9 cellular contexts compared by ENCODE assay signal in the genomic region with DNA sequence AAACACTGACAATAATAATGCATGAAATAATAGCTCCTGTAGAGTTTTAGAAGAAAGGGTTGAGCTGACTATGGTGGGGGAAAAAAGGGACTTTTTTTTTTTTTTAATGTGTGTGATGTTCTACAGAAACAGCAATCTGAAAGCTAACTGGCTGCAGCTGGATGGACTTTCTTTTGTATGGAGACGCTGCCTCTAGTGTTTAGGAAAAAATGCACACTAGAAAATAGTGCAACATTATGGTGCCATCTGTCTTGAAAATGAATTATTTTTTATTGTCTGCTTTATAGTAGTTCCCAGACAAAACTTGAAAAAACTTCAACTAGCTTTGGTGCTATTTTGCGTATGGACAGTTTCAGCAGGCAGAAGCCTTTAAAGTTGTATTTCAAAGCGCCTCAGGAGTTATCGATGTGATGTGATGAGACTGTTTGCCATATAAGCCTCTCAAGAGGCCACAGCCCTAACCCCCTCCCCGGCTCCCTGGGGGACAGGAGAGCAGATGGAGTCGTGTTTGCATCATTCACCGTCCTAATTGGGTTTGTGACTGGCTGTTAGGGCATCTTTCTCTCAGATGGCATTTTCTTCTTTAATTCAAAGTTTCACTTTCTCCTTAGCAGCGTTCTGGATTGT.
A peak's percentile ranks its signal among the peaks of the same experiment; 100 is the strongest.
DNase-seq lines count a peak whose midpoint lies in the region; TF ChIP-seq lines count a peak whose summit lies in the region.
"Had no signal": no experiment of that assay in that cellular context is flagged by ENCODE, and none has a peak within 500 bp of the region (broad histone marks: within the 10 kb centered on the region; RNA-seq: fewer than 3 reads in every experiment).

No MANE protein-coding gene starts in this region.

- H3K36me3 ChIP-seq in kidney epithelial cell (ENCODE audit: control insufficient read depth, insufficient read depth, low read length) (no peaks in the 10 kb centered on the region), vagina (no peaks in the 10 kb centered on the region)

- peaks cover 13% of the 10 kb centered on the region for H3K27me3 Mint-ChIP-seq in activated CD4-positive, alpha-beta memory T cell treated with anti-CD3 and anti-CD28 coated beads, Interleukin-2, amount 10 ng/mL, durations not matched to agents 7 days and 5 days
- H3K27me3 Mint-ChIP-seq in activated T-helper 1 cell treated with anti-CD3 and anti-CD28 coated beads, Interleukin-12 subunit alpha, Interleukin-12 subunit beta, Interleukin-2, Interleukin-4 antibody, amounts not matched to agents 30 ng/mL and 10 ng/mL and 1 ng/mL, durations not matched to agents 14 hours and 24 hours and 36 hours (ENCODE audit: insufficient read depth): peaks cover 4% of the 10 kb centered on the region

- H3K27me3 ChIP-seq in kidney epithelial cell (ENCODE audit: control insufficient read depth, insufficient read depth, low read length) (no peaks in the 10 kb centered on the region), vagina (no peaks in the 10 kb centered on the region)

- no peaks in the 10 kb centered on the region for H3K9me3 ChIP-seq in vagina

- no peaks in the 10 kb centered on the region for H3K4me1 Mint-ChIP-seq in activated CD4-positive, alpha-beta memory T cell treated with anti-CD3 and anti-CD28 coated beads, Interleukin-2, amount 10 ng/mL, durations not matched to agents 7 days and 5 days
- no peaks in the 10 kb centered on the region for H3K4me1 Mint-ChIP-seq in activated T-helper 1 cell treated with anti-CD3 and anti-CD28 coated beads, Interleukin-12 subunit alpha, Interleukin-12 subunit beta, Interleukin-2, Interleukin-4 antibody, amounts not matched to agents 30 ng/mL and 10 ng/mL and 1 ng/mL, durations not matched to agents 14 hours and 24 hours and 36 hours (ENCODE audit: low read depth)

- in situ Hi-C loops in astrocyte of the cerebellum (cut with HindIII; ENCODE audit: low sequenced_read_pairs): loop anchor here (25.0 kb wide), 1 partner anchor 554 kb away; the partner anchor contains the start of gene FAM98A

- intact Hi-C loops in vagina (cut with DNase I): loop anchor here (10.0 kb wide), 1 partner anchor 259 kb away; no protein-coding TSS in a partner anchor
- intact Hi-C loops in activated T-helper 1 cell treated with anti-CD3 and anti-CD28 coated beads, Interleukin-12 subunit alpha, Interleukin-12 subunit beta, Interleukin-2, Interleukin-4 antibody, amounts not matched to agents 30 ng/mL and 10 ng/mL and 1 ng/mL, durations not matched to agents 14 hours and 24 hours and 36 hours (cut with micrococcal nuclease): loop anchor here (1.0 to 5.0 kb wide), 4 partner anchors 339 to 549 kb away; no protein-coding TSS in a partner anchor

- no peak overlapping the region for H3K27ac ChIP-seq in C4-2B
- peak overlapping the region; percentile 54 for H3K27ac ChIP-seq in vagina

- H3K4me3 ChIP-seq in astrocyte of the cerebellum (ENCODE audit: low read depth, low read length) (no peak overlapping the region), kidney epithelial cell (ENCODE audit: low read depth, low read length) (no peak overlapping the region), vagina (peak overlapping the region in 1 of 2 donors; percentile 17)

- TF ChIP-seq POLR2A in vagina (IDR thresholded peaks at IDR 0.05): no peak

- peaks cover 6% of the 10 kb centered on the region for H3K4me1 ChIP-seq in vagina

- peak; percentile 21 for DNase-seq in MV-4-11 (lab: John Stamatoyannopoulos, UW)
- peak; percentile 42 for DNase-seq in astrocyte of the cerebellum (ENCODE audit: low read depth)
- DNase-seq in kidney epithelial cell (ENCODE audit: low read depth): no peak
- no peak for DNase-seq in vagina (ENCODE audit: extremely low spot score in 2 of 2)
- no peak for DNase-seq in activated CD4-positive, alpha-beta T cell treated with anti-CD3 and anti-CD28 coated beads for 48 hours
- no peak for DNase-seq in activated CD4-positive, alpha-beta memory T cell treated with anti-CD3 and anti-CD28 coated beads, Interleukin-2, amount 10 ng/mL, durations not matched to agents 7 days and 5 days
- DNase-seq in activated T-helper 1 cell treated with anti-CD3 and anti-CD28 coated beads, Interleukin-12 subunit alpha, Interleukin-12 subunit beta, Interleukin-2, Interleukin-4 antibody, amounts not matched to agents 30 ng/mL and 10 ng/mL and 1 ng/mL, durations not matched to agents 14 hours and 24 hours and 36 hours (ENCODE audit: low spot score): no peak

- no peak overlapping the region for H3K27ac Mint-ChIP-seq in activated CD4-positive, alpha-beta memory T cell treated with anti-CD3 and anti-CD28 coated beads, Interleukin-2, amount 10 ng/mL, durations not matched to agents 7 days and 5 days
- H3K27ac Mint-ChIP-seq in activated T-helper 1 cell treated with anti-CD3 and anti-CD28 coated beads, Interleukin-12 subunit alpha, Interleukin-12 subunit beta, Interleukin-2, Interleukin-4 antibody, amounts not matched to agents 30 ng/mL and 10 ng/mL and 1 ng/mL, durations not matched to agents 14 hours and 24 hours and 36 hours: no peak overlapping the region
- H3K27ac Mint-ChIP-seq: dendritic cell treated with granulocyte-macrophage colony-stimulating factor and Interleukin-4, amounts not matched to agents 40 ng/mL and 50 ng/mL, for 4 days had no signal

- TF ChIP-seq CTCF in C4-2B (conservative IDR thresholded peaks at IDR 0.05): peak; percentile 63
- peak; percentile 64 for TF ChIP-seq CTCF in astrocyte of the cerebellum (IDR thresholded peaks at IDR 0.05; ENCODE audit: low read depth, low read length, missing control alignments)
- peak; percentile 28 for TF ChIP-seq CTCF in kidney epithelial cell (IDR thresholded peaks at IDR 0.05; ENCODE audit: insufficient read depth, low read length, poor library complexity, severe bottlenecking)
- TF ChIP-seq CTCF in vagina (IDR thresholded peaks at IDR 0.05): peak; percentile 55 to 59 (median 59)

- H3K9me3 Mint-ChIP-seq in activated CD4-positive, alpha-beta memory T cell treated with anti-CD3 and anti-CD28 coated beads, Interleukin-2, amount 10 ng/mL, durations not matched to agents 7 days and 5 days: no peaks in the 10 kb centered on the region
- no peaks in the 10 kb centered on the region for H3K9me3 Mint-ChIP-seq in activated T-helper 1 cell treated with anti-CD3 and anti-CD28 coated beads, Interleukin-12 subunit alpha, Interleukin-12 subunit beta, Interleukin-2, Interleukin-4 antibody, amounts not matched to agents 30 ng/mL and 10 ng/mL and 1 ng/mL, durations not matched to agents 14 hours and 24 hours and 36 hours
- H3K9me3 Mint-ChIP-seq: dendritic cell treated with granulocyte-macrophage colony-stimulating factor and Interleukin-4, amounts not matched to agents 40 ng/mL and 50 ng/mL, for 4 days had no signal

- no peaks in the 10 kb centered on the region for H3K36me3 Mint-ChIP-seq in activated CD4-positive, alpha-beta memory T cell treated with anti-CD3 and anti-CD28 coated beads, Interleukin-2, amount 10 ng/mL, durations not matched to agents 7 days and 5 days (ENCODE audit: low read depth)
- H3K36me3 Mint-ChIP-seq in activated T-helper 1 cell treated with anti-CD3 and anti-CD28 coated beads, Interleukin-12 subunit alpha, Interleukin-12 subunit beta, Interleukin-2, Interleukin-4 antibody, amounts not matched to agents 30 ng/mL and 10 ng/mL and 1 ng/mL, durations not matched to agents 14 hours and 24 hours and 36 hours (ENCODE audit: low read depth): no peaks in the 10 kb centered on the region

- POLR2A ChIA-PET in activated CD4-positive, alpha-beta memory T cell treated with anti-CD3 and anti-CD28 coated beads, Interleukin-2, amount 10 ng/mL, durations not matched to agents 7 days and 5 days (lab: Charles Lee): no interaction called here

- no peak overlapping the region for H3K4me3 Mint-ChIP-seq in activated CD4-positive, alpha-beta memory T cell treated with anti-CD3 and anti-CD28 coated beads, Interleukin-2, amount 10 ng/mL, durations not matched to agents 7 days and 5 days
- no peak overlapping the region for H3K4me3 Mint-ChIP-seq in activated T-helper 1 cell treated with anti-CD3 and anti-CD28 coated beads, Interleukin-12 subunit alpha, Interleukin-12 subunit beta, Interleukin-2, Interleukin-4 antibody, amounts not matched to agents 30 ng/mL and 10 ng/mL and 1 ng/mL, durations not matched to agents 14 hours and 24 hours and 36 hours
- H3K4me3 Mint-ChIP-seq: dendritic cell treated with granulocyte-macrophage colony-stimulating factor and Interleukin-4, amounts not matched to agents 40 ng/mL and 50 ng/mL, for 4 days had no signal

- CTCF ChIA-PET in activated CD4-positive, alpha-beta memory T cell treated with anti-CD3 and anti-CD28 coated beads, Interleukin-2, amount 10 ng/mL, durations not matched to agents 7 days and 5 days (lab: Charles Lee): interaction anchor here (0.7 to 0.8 kb wide), 2 partner anchors 318 to 549 kb away, joined by 3 read pairs; no protein-coding TSS in a partner anchor

Comparison
In these comparisons a context has a peak if more than half of its experiments do, and no peak if none do; other contexts are left out.
1. DNase-seq: peak in MV-4-11 (single experiment) and astrocyte of the cerebellum (single experiment); none in kidney epithelial cell (single experiment), vagina (0 of 2), activated CD4-positive, alpha-beta T cell treated with anti-CD3 and anti-CD28 coated beads for 48 hours (single experiment), activated CD4-positive, alpha-beta memory T cell treated with anti-CD3 and anti-CD28 coated beads, Interleukin-2, amount 10 ng/mL, durations not matched to agents 7 days and 5 days (single experiment) and activated T-helper 1 cell treated with anti-CD3 and anti-CD28 coated beads, Interleukin-12 subunit alpha, Interleukin-12 subunit beta, Interleukin-2, Interleukin-4 antibody, amounts not matched to agents 30 ng/mL and 10 ng/mL and 1 ng/mL, durations not matched to agents 14 hours and 24 hours and 36 hours (single experiment).
2. Peak in every context shown above with its lines, with median percentiles within 50 percentile points of each other: CTCF ChIP-seq.